ENCODE assay signal across 22 cellular contexts in genomic region chr13:80577285-80577684, GRCh38.
"Had no signal": no experiment of that assay in that cellular context is flagged by ENCODE, and none has a peak within 500 bp of the region (broad histone marks: within the 10 kb centered on the region; RNA-seq: fewer than 3 reads in every experiment).

No MANE protein-coding gene starts in this region.

- H3K27ac ChIP-seq: body of pancreas, lower lobe of right lung, ovary, right lobe of liver, testis, transverse colon had no signal

- H3K9me3 ChIP-seq: body of pancreas, lower lobe of right lung, ovary, right lobe of liver, testis, transverse colon had no signal

- H3K36me3 ChIP-seq: heart left ventricle, left lung, lower lobe of right lung, ovary, right lobe of liver, transverse colon had no signal

- H3K4me1 ChIP-seq: body of pancreas, right lobe of liver, testis had no signal

- H3K4me3 ChIP-seq: body of pancreas, heart left ventricle, left lung, lower lobe of right lung, ovary, right lobe of liver, testis, transverse colon had no signal

- DNase-seq: activated B cell treated with CpG ODN at 0.5 μM for 24 hours; activated naive CD4-positive, alpha-beta T cell; activated T-cell treated with anti-CD3 and anti-CD28 coated beads for 4 hours; activated T-cell treated with anti-CD3 and anti-CD28 coated beads, Interleukin-2, amount 50 U/mL, for 72 hours; body of pancreas; effector CD8-positive, alpha-beta T cell; hypothalamus; kidney glomerular epithelial cell; left lung; lower lobe of right lung; mesenchymal stem cell; ovary; right lobe of liver; stimulated activated CD4-positive, alpha-beta T cell treated with anti-CD3 and anti-CD28 coated beads, Interleukin-2, amount 100 ng/mL, for 48 hours; stimulated activated naive CD8-positive, alpha-beta T cell treated with anti-CD3 and anti-CD28 coated beads, Interleukin-15, Interleukin-2, amounts not matched to agents 100 U/mL and 50 U/mL, for 24 hours; T-helper 2 cell; testis; transverse colon had no signal

- H3K27me3 ChIP-seq: body of pancreas, heart left ventricle, left lung, ovary, right lobe of liver, testis, transverse colon had no signal

- FAIRE-seq: colon had no signal

- ATAC-seq: activated naive CD4-positive, alpha-beta T cell treated with anti-CD3 and anti-CD28 coated beads, Interleukin-2, amount 50 U/mL, for 72 hours; activated T-cell treated with anti-CD3 and anti-CD28 coated beads, Interleukin-2, amount 50 U/mL, for 72 hours; body of pancreas; left lung; lower lobe of right lung; natural killer cell treated with Interleukin-12 subunit alpha and Interleukin-12 subunit beta and Interleukin-15 and Interleukin-18, amount 100 ng/mL, for 72 hours; right lobe of liver; stimulated activated naive CD8-positive, alpha-beta T cell treated with anti-CD3 and anti-CD28 coated beads, Interleukin-15, Interleukin-2, amounts not matched to agents 100 U/mL and 50 U/mL, for 24 hours had no signal
